ENCODE assay signal across 1 cellular context in the genomic region with DNA sequence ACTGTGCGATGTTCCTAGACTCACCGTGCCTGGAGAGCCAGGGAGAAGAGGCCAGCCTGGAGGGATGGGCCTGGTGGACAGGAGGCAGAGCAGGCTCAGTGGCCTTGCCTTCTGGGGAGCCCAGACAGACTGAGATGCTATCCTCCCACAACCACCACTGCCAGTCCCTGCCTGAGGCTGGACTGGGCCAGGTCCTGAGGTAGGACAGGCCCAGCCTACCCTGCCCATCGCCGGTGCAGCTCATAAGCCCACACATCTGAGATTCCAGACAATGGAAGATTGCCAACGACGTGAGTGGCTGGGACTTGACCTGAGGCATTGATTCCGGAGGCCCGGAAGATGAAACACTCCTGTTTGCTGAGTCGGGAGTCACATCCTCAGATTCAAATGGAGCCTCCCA.
TF ChIP-seq lines count a peak whose summit lies in the region.

No MANE protein-coding gene starts in this region.

TF ChIP-seq in IMR-90, 13 proteins besides CTCF, POLR2A, EP300 and RAD21:
- TF ChIP-seq MAZ (IDR thresholded peaks at IDR 0.05; ENCODE audit: borderline replicate concordance, low read depth, low read length): no peak
- TF ChIP-seq MXI1 (IDR thresholded peaks at IDR 0.05; ENCODE audit: borderline replicate concordance, low read depth, low read length): no peak
- no peak for TF ChIP-seq NFE2L2 (IDR thresholded peaks at IDR 0.05; ENCODE audit: low read depth, low read length)
- TF ChIP-seq, protein P1, sequence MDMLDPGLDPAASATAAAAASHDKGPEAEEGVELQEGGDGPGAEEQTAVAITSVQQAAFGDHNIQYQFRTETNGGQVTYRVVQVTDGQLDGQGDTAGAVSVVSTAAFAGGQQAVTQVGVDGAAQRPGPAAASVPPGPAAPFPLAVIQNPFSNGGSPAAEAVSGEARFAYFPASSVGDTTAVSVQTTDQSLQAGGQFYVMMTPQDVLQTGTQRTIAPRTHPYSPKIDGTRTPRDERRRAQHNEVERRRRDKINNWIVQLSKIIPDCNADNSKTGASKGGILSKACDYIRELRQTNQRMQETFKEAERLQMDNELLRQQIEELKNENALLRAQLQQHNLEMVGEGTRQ (IDR thresholded peaks at IDR 0.05; ENCODE audit: low read depth, low read length): no peak
- no peak for TF ChIP-seq RCOR1 (IDR thresholded peaks at IDR 0.05; ENCODE audit: insufficient replicate concordance, low read length)
- no peak for TF ChIP-seq SMC3 (IDR thresholded peaks at IDR 0.05; ENCODE audit: low read depth, low read length)
- no peak for TF ChIP-seq FOS (IDR thresholded peaks at IDR 0.05; ENCODE audit: low read depth, low read length)
- no peak for TF ChIP-seq BHLHE40 (IDR thresholded peaks at IDR 0.05; ENCODE audit: low read depth, low read length)
- TF ChIP-seq, protein P2, sequence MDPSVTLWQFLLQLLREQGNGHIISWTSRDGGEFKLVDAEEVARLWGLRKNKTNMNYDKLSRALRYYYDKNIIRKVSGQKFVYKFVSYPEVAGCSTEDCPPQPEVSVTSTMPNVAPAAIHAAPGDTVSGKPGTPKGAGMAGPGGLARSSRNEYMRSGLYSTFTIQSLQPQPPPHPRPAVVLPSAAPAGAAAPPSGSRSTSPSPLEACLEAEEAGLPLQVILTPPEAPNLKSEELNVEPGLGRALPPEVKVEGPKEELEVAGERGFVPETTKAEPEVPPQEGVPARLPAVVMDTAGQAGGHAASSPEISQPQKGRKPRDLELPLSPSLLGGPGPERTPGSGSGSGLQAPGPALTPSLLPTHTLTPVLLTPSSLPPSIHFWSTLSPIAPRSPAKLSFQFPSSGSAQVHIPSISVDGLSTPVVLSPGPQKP (IDR thresholded peaks at IDR 0.05; ENCODE audit: borderline replicate concordance, low read depth, low read length): no peak
- no peak for TF ChIP-seq MAFK (IDR thresholded peaks at IDR 0.05; ENCODE audit: low read depth, low read length)
- no peak for TF ChIP-seq CEBPB (IDR thresholded peaks at IDR 0.05; ENCODE audit: low read depth, low read length)
- TF ChIP-seq RFX5 (IDR thresholded peaks at IDR 0.05; ENCODE audit: low read depth, low read length): no peak
- TF ChIP-seq CHD1 (IDR thresholded peaks at IDR 0.05; ENCODE audit: low read depth, low read length): no peak
